ENCODE assay signal across 8 cellular contexts in the genomic region with DNA sequence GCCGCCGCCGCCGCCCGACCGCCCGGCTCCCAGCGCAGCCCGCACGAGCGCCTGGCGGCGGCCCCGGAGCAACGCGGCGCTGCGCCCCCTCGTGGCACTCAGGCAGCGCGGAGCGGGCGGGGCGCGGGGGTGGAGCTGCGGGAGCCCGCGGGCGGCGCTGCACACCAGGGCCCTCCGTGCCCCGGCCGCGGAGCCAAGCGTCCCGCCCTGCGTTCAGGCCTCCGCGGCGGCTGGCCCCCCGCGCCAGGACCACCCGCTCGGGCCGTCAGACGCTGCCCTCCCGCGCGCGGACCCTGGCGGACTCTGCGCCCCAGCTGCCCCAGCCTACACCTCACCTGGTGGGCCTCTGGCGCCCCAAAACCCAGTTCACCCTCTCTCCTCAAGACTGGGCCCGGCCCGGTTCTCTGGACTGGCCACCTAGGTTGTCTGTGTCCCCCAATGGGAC. TPM values are rescaled to one million over a fixed set of nuclear protein-coding genes. Genes with fewer than 3 reads are reported as not detected.
DNase-seq lines count a peak whose midpoint lies in the region; ATAC-seq and TF ChIP-seq lines count a peak whose summit lies in the region.

A gene (minus strand): TSS at position 75 of the 445 bp plus-strand sequence. CDS start 71,159 bp downstream, outside the sequence.

- peak; percentile 51 for ATAC-seq in HG02763 (IDR thresholded peaks at IDR 0.05; ENCODE audit: unreplicated experiment)
- no peak for ATAC-seq in HG02970 (IDR thresholded peaks at IDR 0.05; ENCODE audit: low FRiP score, unreplicated experiment)

- peak within 1 kb of the TSS; percentile 33 for H2BK5ac ChIP-seq in neuronal stem cell (ENCODE audit: low read length)

- H4K8ac ChIP-seq in neuronal stem cell (ENCODE audit: low read depth, low read length), result peak within 1 kb of the TSS; percentile 89

- H4K91ac ChIP-seq in neuronal stem cell (ENCODE audit: low read depth, low read length, poor library complexity), result no peak within 1 kb of the TSS

- H3K27ac ChIP-seq in neuronal stem cell (replicated peaks; ENCODE audit: low read length) (no peak within 1 kb of the TSS), suprapubic skin (no peak within 1 kb of the TSS)

- TF ChIP-seq POLR2A in suprapubic skin (IDR thresholded peaks at IDR 0.05), result no peak

- peaks cover 18% of the 10 kb centered on the region for H3K27me3 ChIP-seq in NT2/D1 (ENCODE audit: insufficient read depth, insufficient read length)
- H3K27me3 ChIP-seq in neuronal stem cell (ENCODE audit: control insufficient read depth in 3 of 3, insufficient read depth in 3 of 3, low read depth in 1 of 3, low read length in 3 of 3), result peaks cover 0 to 28% (median 20%) of the 10 kb centered on the region in 3 experiments
- H3K27me3 ChIP-seq in suprapubic skin, result peaks cover 24% of the 10 kb centered on the region

- H3K4me3 ChIP-seq in GM12864 (ENCODE audit: low read depth, low read length) (peak within 1 kb of the TSS; percentile 28), NT2/D1 (ENCODE audit: insufficient read length, low read depth) (peak within 1 kb of the TSS; percentile 41), fibroblast of villous mesenchyme (ENCODE audit: low read depth, low read length) (peak within 1 kb of the TSS; percentile 45), neuronal stem cell (ENCODE audit: low read length in 2 of 2) (peak within 1 kb of the TSS; percentile 40 to 81), suprapubic skin (peak within 1 kb of the TSS; percentile 48)

- H2BK12ac ChIP-seq in neuronal stem cell (ENCODE audit: low read length), result peak within 1 kb of the TSS; percentile 17

- H3K79me1 ChIP-seq in neuronal stem cell (ENCODE audit: low read depth, low read length), result peaks cover 7% of the 10 kb centered on the region

- H3K9me3 ChIP-seq in NT2/D1 (ENCODE audit: insufficient read depth, low read length), result no peaks in the 10 kb centered on the region
- peaks cover 0 to 7% of the 10 kb centered on the region in 2 donors for H3K9me3 ChIP-seq in neuronal stem cell (replicated peaks in 1 of 2; ENCODE audit: control insufficient read depth in 2 of 2, insufficient read depth in 1 of 2, low read depth in 1 of 2, low read length in 2 of 2)
- H3K9me3 ChIP-seq in suprapubic skin, result no peaks in the 10 kb centered on the region

- TF ChIP-seq EP300 in suprapubic skin (IDR thresholded peaks at IDR 0.05), result no peak

- peak within 1 kb of the TSS; percentile 65 for H3K14ac ChIP-seq in neuronal stem cell (ENCODE audit: low read length)

- peak within 1 kb of the TSS; percentile 95 for H3K18ac ChIP-seq in neuronal stem cell (ENCODE audit: low read length)

- peak within 1 kb of the TSS; percentile 76 for H2BK120ac ChIP-seq in neuronal stem cell (ENCODE audit: low read depth, low read length)

- TF ChIP-seq CTCF in GM12864 (IDR thresholded peaks at IDR 0.05; ENCODE audit: low read depth, low read length, missing control alignments) (peak; percentile 52), fibroblast of villous mesenchyme (IDR thresholded peaks at IDR 0.05; ENCODE audit: insufficient read depth, low read depth, low read length) (peak; percentile 23), suprapubic skin (IDR thresholded peaks at IDR 0.05) (peak; percentile 12 to 46)

- H3K9ac ChIP-seq in NT2/D1 (ENCODE audit: insufficient read length, low read depth) (peak within 1 kb of the TSS; percentile 61), neuronal stem cell (ENCODE audit: low read depth, low read length, poor library complexity) (peak within 1 kb of the TSS; percentile 80)

- peak within 1 kb of the TSS; percentile 92 for H3K4me2 ChIP-seq in neuronal stem cell (ENCODE audit: insufficient read depth, low read length, poor library complexity, severe bottlenecking)

- no CpG with 5 or more reads among the region's 55 CpGs for WGBS in neuronal stem cell (ENCODE audit: extremely low coverage in 2 of 2, insufficient read length in 2 of 2, insufficient replicate concordance in 1 of 2), 2 donors
- 42% methylated on average over 2 of the region's 55 CpGs for WGBS in suprapubic skin

- H2AFZ ChIP-seq in neuronal stem cell (ENCODE audit: low read length), result peak within 1 kb of the TSS; percentile 92

- H2BK15ac ChIP-seq in neuronal stem cell (ENCODE audit: low read length), result peak within 1 kb of the TSS; percentile 70

- DNase-seq in GM12864 (ENCODE audit: low read depth), result no peak
- DNase-seq in NT2/D1 (ENCODE audit: low read depth, low spot score), result peak; percentile 23
- DNase-seq in activated effector memory CD4-positive, alpha-beta T cell treated with Interleukin-2 at 50 U/mL for 16 hours, result peak; percentile 23
- peak; percentile 55 for DNase-seq in fibroblast of villous mesenchyme (ENCODE audit: low read depth)
- peak; percentile 75 for DNase-seq in neuronal stem cell (ENCODE audit: low spot score)
- peak in 1 of 2 donors; percentile 54 for DNase-seq in suprapubic skin (ENCODE audit: low spot score in 2 of 2)

- H3K36me3 ChIP-seq in NT2/D1 (ENCODE audit: insufficient read depth, insufficient read length, low read length) (no peaks in the 10 kb centered on the region), neuronal stem cell (replicated peaks in 1 of 2; ENCODE audit: control insufficient read depth in 2 of 2, insufficient read depth in 2 of 2, low read length in 2 of 2) (peaks cover 0 to 2% of the 10 kb centered on the region in 2 donors), suprapubic skin (no peaks in the 10 kb centered on the region)

- peaks cover 7% of the 10 kb centered on the region for H3K4me1 ChIP-seq in NT2/D1 (ENCODE audit: insufficient read depth, insufficient read length)
- H3K4me1 ChIP-seq in neuronal stem cell (ENCODE audit: control insufficient read depth in 2 of 2, insufficient read depth in 1 of 2, low read depth in 1 of 2, low read length in 2 of 2), result peaks cover 0 to 12% of the 10 kb centered on the region in 2 donors
- H3K4me1 ChIP-seq in suprapubic skin, result peaks cover 17% of the 10 kb centered on the region

- H2AK5ac ChIP-seq in neuronal stem cell (ENCODE audit: low read depth, low read length), result peak within 1 kb of the TSS; percentile 79

- peak within 1 kb of the TSS; percentile 28 for H3K4ac ChIP-seq in neuronal stem cell (ENCODE audit: low read length)

- H3K23ac ChIP-seq in neuronal stem cell (ENCODE audit: low read depth, low read length, poor library complexity), result peak within 1 kb of the TSS; percentile 90

RNA-seq across cellular contexts. Expression of the gene that starts here (rescaled TPM):
- not detected in 2 replicates for total RNA-seq in fibroblast of villous mesenchyme
- 1.6 TPM for polyA plus RNA-seq in neuronal stem cell (2013, experiment 1 of 2)
- 1.2 TPM for polyA plus RNA-seq in neuronal stem cell (2013, experiment 2 of 2)
- total RNA-seq in suprapubic skin, result under 1 TPM; 0.64 to 0.89 (median 0.81) TPM

Comparison
In these comparisons a context has a peak if more than half of its experiments do, and no peak if none do; other contexts are left out.
1. Peak in DNase-seq and H3K4me3 ChIP-seq in fibroblast of villous mesenchyme; RNA of the gene not detected or under 1 TPM.